25 cellular contexts compared by ENCODE assay signal in genomic region chr15:27449940-27450339, GRCh38.
DNase-seq lines count a peak whose midpoint lies in the region; TF ChIP-seq lines count a peak whose summit lies in the region.
"Had no signal": no experiment of that assay in that cellular context is flagged by ENCODE, and none has a peak within 500 bp of the region (broad histone marks: within the 10 kb centered on the region; RNA-seq: fewer than 3 reads in every experiment).

No MANE protein-coding gene starts in this region.

- no peak overlapping the region for H3K27ac Mint-ChIP-seq in MCF 10A (ENCODE audit: low read depth, unreplicated experiment)
- H3K27ac Mint-ChIP-seq: B cell; CD8-positive, alpha-beta T cell had no signal

- in situ Hi-C loops in T47D (cut with HindIII; ENCODE audit: low pct_unique_long_range_greater_than_20kb, low sequenced_read_pairs), result no loop called here

- no peak overlapping the region for H3K4me2 ChIP-seq in Karpas-422 (ENCODE audit: low read depth, low read length, poor library complexity, severe bottlenecking)
- H3K4me2 ChIP-seq in osteoblast (ENCODE audit: insufficient read depth, low read length), result no peak overlapping the region
- H3K4me2 ChIP-seq: PC-9 had no signal

- no peak overlapping the region for H3K9ac ChIP-seq in Karpas-422 (ENCODE audit: low read length)

- CTCF ChIA-PET in MCF 10A (lab: Yijun Ruan, JAX), result no interaction called here

- no peaks in the 10 kb centered on the region for H3K27me3 ChIP-seq in Karpas-422 (ENCODE audit: low read length)
- H3K27me3 ChIP-seq in osteoblast (ENCODE audit: insufficient read depth, low read length), result no peaks in the 10 kb centered on the region
- H3K27me3 ChIP-seq: SJSA1 had no signal

- H3K4me1 ChIP-seq in Karpas-422 (ENCODE audit: low read length) (no peaks in the 10 kb centered on the region), osteoblast (ENCODE audit: insufficient read depth, low read length) (peaks cover 2% of the 10 kb centered on the region)
- H3K4me1 ChIP-seq: Caco-2 had no signal

- H3K4me3 Mint-ChIP-seq in MCF 10A (ENCODE audit: unreplicated experiment), result no peak overlapping the region
- H3K4me3 Mint-ChIP-seq: B cell; CD8-positive, alpha-beta T cell had no signal

- no TSS peak for BruUV-seq in MCF 10A (replicated peaks; lab: Mats Ljungman, UMichigan)

- no peaks in the 10 kb centered on the region for H3K27me3 Mint-ChIP-seq in MCF 10A (ENCODE audit: insufficient read depth, unreplicated experiment)
- H3K27me3 Mint-ChIP-seq: B cell had no signal

- no peaks in the 10 kb centered on the region for H3K9me2 ChIP-seq in Karpas-422 (replicated peaks; ENCODE audit: insufficient read depth, low read length)

- POLR2A ChIA-PET in MCF 10A (lab: Yijun Ruan, JAX), result no interaction called here

- H3K27ac ChIP-seq in Karpas-422 (ENCODE audit: low read length), result no peak overlapping the region
- H3K27ac ChIP-seq in osteoblast (ENCODE audit: low read depth, low read length), result no peak overlapping the region
- H3K27ac ChIP-seq: 22Rv1, C4-2B, PC-9, SJSA1 had no signal

- H3K79me2 ChIP-seq in Karpas-422 (ENCODE audit: low read length) (no peaks in the 10 kb centered on the region), osteoblast (ENCODE audit: insufficient read depth, low read length) (no peaks in the 10 kb centered on the region)

- H3K4me3 ChIP-seq in fibroblast of pulmonary artery (replicated peaks; ENCODE audit: low read depth, low read length) (no peak overlapping the region), Karpas-422 (ENCODE audit: low read length) (no peak overlapping the region), osteoblast (ENCODE audit: insufficient read depth, low read length) (no peak overlapping the region)
- H3K4me3 ChIP-seq: PC-9, SJSA1 had no signal

- H3K4me1 Mint-ChIP-seq in MCF 10A (ENCODE audit: insufficient read depth, unreplicated experiment), result no peaks in the 10 kb centered on the region
- H3K4me1 Mint-ChIP-seq: B cell had no signal

- peaks cover 25% of the 10 kb centered on the region for H3K9me3 Mint-ChIP-seq in MCF 10A (ENCODE audit: unreplicated experiment)

- H2AFZ ChIP-seq in Karpas-422 (ENCODE audit: low read length) (no peak overlapping the region), osteoblast (ENCODE audit: low read length) (no peak overlapping the region)
- H2AFZ ChIP-seq: PC-9 had no signal

- H3K36me3 ChIP-seq in Karpas-422 (ENCODE audit: insufficient read depth, low read length), result no peaks in the 10 kb centered on the region
- H3K36me3 ChIP-seq in osteoblast (ENCODE audit: insufficient read depth, low read length), result no peaks in the 10 kb centered on the region
- H3K36me3 ChIP-seq: SJSA1 had no signal

- TF ChIP-seq CTCF in MCF 10A (IDR thresholded peaks at IDR 0.05; ENCODE audit: unreplicated experiment) (no peak), fibroblast of pulmonary artery (IDR thresholded peaks at IDR 0.05; ENCODE audit: low read length, missing control alignments) (no peak), osteoblast (IDR thresholded peaks at IDR 0.05; ENCODE audit: extremely low read depth, low read depth, low read length) (no peak)

- H3K9me3 ChIP-seq in Karpas-422 (ENCODE audit: low read length) (peaks cover 32% of the 10 kb centered on the region), osteoblast (ENCODE audit: low read depth, low read length) (no peaks in the 10 kb centered on the region)

- H4K20me1 ChIP-seq in Karpas-422 (ENCODE audit: insufficient read depth, low read depth, low read length), result no peaks in the 10 kb centered on the region
- no peaks in the 10 kb centered on the region for H4K20me1 ChIP-seq in osteoblast (ENCODE audit: insufficient read depth, low read length)

- H3K36me3 Mint-ChIP-seq in MCF 10A (ENCODE audit: insufficient read depth, unreplicated experiment), result no peaks in the 10 kb centered on the region
- H3K36me3 Mint-ChIP-seq: CD8-positive, alpha-beta T cell had no signal

- intact Hi-C loops in MCF 10A (cut with micrococcal nuclease), result no loop called here

- DNase-seq in T47D (ENCODE audit: low read depth in 1 of 2, low spot score in 1 of 2) (peak; percentile 24 to 86), MCF 10A (ENCODE audit: unreplicated experiment) (no peak), fibroblast of pulmonary artery (ENCODE audit: low read depth) (peak; percentile 18), middle frontal gyrus (ENCODE audit: extremely low spot score, low spot score) (peak; percentile 40), DMS53 (lab: John Stamatoyannopoulos, UW) (no peak), Karpas-422 (no peak), osteoblast (ENCODE audit: insufficient read length, low spot score, missing footprints) (no peak), pons (ENCODE audit: low spot score) (no peak)
- DNase-seq: Caco-2; CD8-positive, alpha-beta T cell; DMS79 treated with DMSO at 0.1 percent for 48 hours; H7; IMR-90; KG1; NCI-H1092; NCI-H1417 treated with DMSO at 0.1 percent for 48 hours; NCI-H1694 treated with DMSO at 0.1 percent for 48 hours; NCI-H2081; NCI-H2227 treated with DMSO at 0.1 percent for 48 hours; NCI-H526 treated with DMSO at 0.1 percent for 48 hours; PC-9 had no signal

Comparison
In these comparisons a context has a peak if more than half of its experiments do, and no peak if none do; other contexts are left out.
1. DNase-seq: peak in T47D (2 of 2), fibroblast of pulmonary artery (single experiment) and middle frontal gyrus (single experiment); none in MCF 10A (single experiment), DMS53 (single experiment), Karpas-422 (single experiment), osteoblast (single experiment) and pons (single experiment).